In the genomic region with DNA sequence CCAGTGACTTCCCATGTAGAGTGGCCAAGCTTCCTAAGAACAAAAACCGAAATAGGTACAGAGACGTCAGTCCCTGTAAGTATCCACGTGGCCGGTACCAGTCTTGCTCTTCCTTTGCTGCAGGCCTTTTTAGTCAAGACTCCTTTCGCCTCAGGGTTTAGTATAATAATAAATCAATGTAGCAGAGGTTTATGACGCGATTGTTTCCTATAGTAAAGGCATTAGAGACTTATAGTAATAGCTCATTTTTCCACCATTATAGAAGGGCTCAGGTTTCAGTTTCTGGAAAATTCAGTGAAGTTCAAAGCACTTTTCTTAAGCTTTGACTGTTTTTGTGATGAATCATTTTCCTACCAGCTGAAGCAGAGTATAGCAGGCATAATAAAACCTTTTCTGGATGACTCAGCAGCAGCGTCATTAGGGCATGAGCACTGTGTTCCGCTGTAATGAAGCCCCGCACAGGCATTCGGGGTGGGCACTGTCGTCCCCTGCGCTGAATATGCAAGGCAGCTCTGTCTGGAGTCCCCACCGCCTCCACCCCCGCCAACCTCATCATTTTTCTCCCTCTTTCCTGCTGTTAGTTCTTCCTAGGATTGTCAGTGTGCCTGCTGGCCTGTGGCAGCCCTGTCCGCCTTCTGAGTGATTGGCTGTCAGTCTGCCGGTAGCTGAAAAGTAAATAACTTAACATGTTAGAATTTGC, we compare ENCODE assay signal across 8 cellular contexts. TPM values are rescaled to one million over a fixed set of nuclear protein-coding genes. Genes with fewer than 3 reads are reported as not detected.
DNase-seq lines count a peak whose midpoint lies in the region; ATAC-seq, FAIRE-seq and TF ChIP-seq lines count a peak whose summit lies in the region.

No MANE protein-coding gene starts in this region.

- peak; percentile 70 to 75 for DNase-seq in A549 (ENCODE audit: low read depth in 1 of 2, low spot score in 1 of 2)
- DNase-seq in activated T-cell treated with anti-CD3 and anti-CD28 coated beads, Interleukin-2, amount 50 U/mL, for 1 hour = peak; percentile 47
- DNase-seq in glomerular visceral epithelial cell (ENCODE audit: extremely low spot score) = peak; percentile 89
- DNase-seq in stimulated activated CD4-positive, alpha-beta T cell treated with anti-CD3 and anti-CD28 coated beads, Interleukin-2, amount 100 ng/mL, for 4 hours (ENCODE audit: low read depth) = peak; percentile 75

- FAIRE-seq in A549 (lab: Jason Lieb, UNC) = no peak

- TF ChIP-seq EP300 in A549 (IDR thresholded peaks at IDR 0.05) = peak in 1 of 2 experiments; percentile 27; a peak in 1 of 5 replicates

- H3K27me3 ChIP-seq in HUES48 (ENCODE audit: control insufficient read depth, insufficient read depth, low read length) = no peaks in the 10 kb centered on the region

- no peak for TF ChIP-seq RAD21 in A549 (conservative IDR thresholded peaks at IDR 0.05 in 1 of 2, IDR thresholded peaks at IDR 0.05 in 1 of 2)

- H3K4me1 ChIP-seq in A549 (peaks cover 60% of the 10 kb centered on the region), HUES48 (ENCODE audit: control insufficient read depth, insufficient read depth, low read length) (0 out of 2 replicates have a peak, but pooled peaks cover 3% of the 10 kb centered on the region)

- POLR2A ChIA-PET in A549 (lab: Yijun Ruan, JAX) = interaction anchor here (0.5 to 1.2 kb wide), 3 partner anchors 8 to 138 kb away, joined by 3 read pairs; a partner anchor contains a TSS

- CTCF ChIA-PET in A549 (lab: Yijun Ruan, JAX) = interaction anchor here (0.6 to 14.1 kb wide), 12 partner anchors 9 to 585 kb away, joined by 3 to 171 read pairs (median 3); no protein-coding TSS in a partner anchor

- TF ChIP-seq CTCF in A549 (IDR thresholded peaks at IDR 0.05) = no peak

- 43% methylated on average over 17 of the region's 17 CpGs for WGBS in A549 (ENCODE audit: missing lambda C conversion rate)

- H3K36me3 ChIP-seq in HUES48 (ENCODE audit: control insufficient read depth, insufficient read depth, low read length) = peaks cover 23% of the 10 kb centered on the region

- peak overlapping the region; percentile 63 to 87 for H3K27ac ChIP-seq in A549
- H3K27ac ChIP-seq in HUES48 (ENCODE audit: low read depth, low read length) = peak overlapping the region; percentile 77

- H3K9ac ChIP-seq in HUES48 (ENCODE audit: low read depth, low read length) = no peak overlapping the region

- ATAC-seq in A549 (peak; percentile 88 to 89), HG02642 (IDR thresholded peaks at IDR 0.05; ENCODE audit: poor library complexity, unreplicated experiment) (no peak), GM19035 (IDR thresholded peaks at IDR 0.05; ENCODE audit: unreplicated experiment) (no peak), GM18498 (IDR thresholded peaks at IDR 0.05; ENCODE audit: unreplicated experiment) (no peak)

- peak overlapping the region; percentile 65 for H3K4me2 ChIP-seq in A549

- H3K9me3 ChIP-seq in A549 = no peaks in the 10 kb centered on the region
- no peaks in the 10 kb centered on the region for H3K9me3 ChIP-seq in HUES48 (ENCODE audit: control insufficient read depth, insufficient read depth, low read length)

- no peak overlapping the region for H3K4me3 ChIP-seq in A549
- no peak overlapping the region for H3K4me3 ChIP-seq in HUES48 (ENCODE audit: low read depth, low read length)

- no peak for TF ChIP-seq POLR2A in A549 (IDR thresholded peaks at IDR 0.05; ENCODE audit: low read length)

TF ChIP-seq in A549, 52 proteins besides CTCF, POLR2A, EP300 and RAD21:
- TF ChIP-seq RNF2 (IDR thresholded peaks at IDR 0.05; ENCODE audit: borderline replicate concordance, low read depth) (no peak), CHD2 (IDR thresholded peaks at IDR 0.05; ENCODE audit: low read length, partially characterized antibody) (no peak), JUN (IDR thresholded peaks at IDR 0.05) (peak in 1 of 2 experiments; percentile 67; a peak in 1 of 5 replicates), ZC3H11A (IDR thresholded peaks at IDR 0.05) (no peak), HEYL (CRISPR knock-in tag; IDR thresholded peaks at IDR 0.05) (no peak), FOSL2 (IDR thresholded peaks at IDR 0.05) (peak; percentile 86), FOSL2 (CRISPR knock-in tag; IDR thresholded peaks at IDR 0.05) (peak; percentile 92), GATA3 (IDR thresholded peaks at IDR 0.05; ENCODE audit: borderline replicate concordance) (no peak; the same call in 1 of the 2 replicates), CEBPB (IDR thresholded peaks at IDR 0.05) (no peak), SREBF2 (IDR thresholded peaks at IDR 0.05) (no peak), CBX8 (IDR thresholded peaks at IDR 0.05) (no peak), MAFK (IDR thresholded peaks at IDR 0.05; ENCODE audit: partially characterized antibody) (peak; percentile 92), RCOR1 (IDR thresholded peaks at IDR 0.05; ENCODE audit: low read depth, low read length) (no peak), NFE2L2 (conservative IDR thresholded peaks at IDR 0.05; ENCODE audit: low read length) (peak; percentile 79), RFX5 (IDR thresholded peaks at IDR 0.05) (no peak), ZFP36 (IDR thresholded peaks at IDR 0.05; ENCODE audit: borderline replicate concordance, partially characterized antibody) (no peak), KDM5A (IDR thresholded peaks at IDR 0.05) (no peak), NR3C1 (IDR thresholded peaks at IDR 0.05) (no peak), NPAS2 (CRISPR knock-in tag; IDR thresholded peaks at IDR 0.05; ENCODE audit: borderline replicate concordance) (no peak), MYC (IDR thresholded peaks at IDR 0.05; ENCODE audit: borderline replicate concordance, low read length) (no peak), PHF8 (IDR thresholded peaks at IDR 0.05; ENCODE audit: borderline replicate concordance, low read depth) (no peak), JUNB (IDR thresholded peaks at IDR 0.05) (peak; percentile 81)
- TF ChIP-seq, protein P1, sequence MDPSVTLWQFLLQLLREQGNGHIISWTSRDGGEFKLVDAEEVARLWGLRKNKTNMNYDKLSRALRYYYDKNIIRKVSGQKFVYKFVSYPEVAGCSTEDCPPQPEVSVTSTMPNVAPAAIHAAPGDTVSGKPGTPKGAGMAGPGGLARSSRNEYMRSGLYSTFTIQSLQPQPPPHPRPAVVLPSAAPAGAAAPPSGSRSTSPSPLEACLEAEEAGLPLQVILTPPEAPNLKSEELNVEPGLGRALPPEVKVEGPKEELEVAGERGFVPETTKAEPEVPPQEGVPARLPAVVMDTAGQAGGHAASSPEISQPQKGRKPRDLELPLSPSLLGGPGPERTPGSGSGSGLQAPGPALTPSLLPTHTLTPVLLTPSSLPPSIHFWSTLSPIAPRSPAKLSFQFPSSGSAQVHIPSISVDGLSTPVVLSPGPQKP (IDR thresholded peaks at IDR 0.05; ENCODE audit: low read depth, low read length) = no peak
- TF ChIP-seq, protein P2, sequence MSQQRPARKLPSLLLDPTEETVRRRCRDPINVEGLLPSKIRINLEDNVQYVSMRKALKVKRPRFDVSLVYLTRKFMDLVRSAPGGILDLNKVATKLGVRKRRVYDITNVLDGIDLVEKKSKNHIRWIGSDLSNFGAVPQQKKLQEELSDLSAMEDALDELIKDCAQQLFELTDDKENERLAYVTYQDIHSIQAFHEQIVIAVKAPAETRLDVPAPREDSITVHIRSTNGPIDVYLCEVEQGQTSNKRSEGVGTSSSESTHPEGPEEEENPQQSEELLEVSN (IDR thresholded peaks at IDR 0.05; ENCODE audit: borderline replicate concordance, low read depth) = 0 out of 2 replicates have a peak, but pooled peaks have one; percentile 8
- TF ChIP-seq, protein P3, sequence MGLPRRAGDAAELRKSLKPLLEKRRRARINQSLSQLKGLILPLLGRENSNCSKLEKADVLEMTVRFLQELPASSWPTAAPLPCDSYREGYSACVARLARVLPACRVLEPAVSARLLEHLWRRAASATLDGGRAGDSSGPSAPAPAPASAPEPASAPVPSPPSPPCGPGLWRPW (IDR thresholded peaks at IDR 0.05) = no peak
- TF ChIP-seq, protein P4, sequence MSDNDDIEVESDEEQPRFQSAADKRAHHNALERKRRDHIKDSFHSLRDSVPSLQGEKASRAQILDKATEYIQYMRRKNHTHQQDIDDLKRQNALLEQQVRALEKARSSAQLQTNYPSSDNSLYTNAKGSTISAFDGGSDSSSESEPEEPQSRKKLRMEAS (IDR thresholded peaks at IDR 0.05) = peak; percentile 61
- TF ChIP-seq, protein P5, sequence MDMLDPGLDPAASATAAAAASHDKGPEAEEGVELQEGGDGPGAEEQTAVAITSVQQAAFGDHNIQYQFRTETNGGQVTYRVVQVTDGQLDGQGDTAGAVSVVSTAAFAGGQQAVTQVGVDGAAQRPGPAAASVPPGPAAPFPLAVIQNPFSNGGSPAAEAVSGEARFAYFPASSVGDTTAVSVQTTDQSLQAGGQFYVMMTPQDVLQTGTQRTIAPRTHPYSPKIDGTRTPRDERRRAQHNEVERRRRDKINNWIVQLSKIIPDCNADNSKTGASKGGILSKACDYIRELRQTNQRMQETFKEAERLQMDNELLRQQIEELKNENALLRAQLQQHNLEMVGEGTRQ (IDR thresholded peaks at IDR 0.05) = no peak

RNA-seq across cellular contexts. Expression of a gene that starts 51.3 kb away (rescaled TPM):
- 21.8 and 23.2 TPM in 2 replicates for polyA plus RNA-seq in A549 (2011; rRNA removed)
- polyA plus RNA-seq in A549 (2012; cell fraction: cytosol; rRNA removed) = 17.7 and 21.9 TPM in 2 replicates
- 22.1 and 27.5 TPM in 2 replicates for polyA plus RNA-seq in A549 (2012; cell fraction: nucleus; rRNA removed)
- polyA plus RNA-seq in A549 (2017; fragmentation: RNase III; extraction: RNeasy Plus Mini Kit Qiagen cat#74134 plus additional on column Dnase treatment) = 24.3 to 26.7 TPM (median 25.6 TPM) in 3 replicates
- polyA minus RNA-seq in A549 (2011; rRNA and poly(A)+ RNA removed) = 15.7 and 16.0 TPM in 2 replicates

Comparison
In these comparisons a context has a peak if more than half of its experiments do, and no peak if none do; other contexts are left out.
1. ATAC-seq: peak in A549 (2 of 2); none in HG02642 (single experiment), GM19035 (single experiment) and GM18498 (single experiment).
2. Peak in every context shown above with its lines, with median percentiles within 50 percentile points of each other: DNase-seq.